ENCODE assay signal across 31 cellular contexts in the genomic region with DNA sequence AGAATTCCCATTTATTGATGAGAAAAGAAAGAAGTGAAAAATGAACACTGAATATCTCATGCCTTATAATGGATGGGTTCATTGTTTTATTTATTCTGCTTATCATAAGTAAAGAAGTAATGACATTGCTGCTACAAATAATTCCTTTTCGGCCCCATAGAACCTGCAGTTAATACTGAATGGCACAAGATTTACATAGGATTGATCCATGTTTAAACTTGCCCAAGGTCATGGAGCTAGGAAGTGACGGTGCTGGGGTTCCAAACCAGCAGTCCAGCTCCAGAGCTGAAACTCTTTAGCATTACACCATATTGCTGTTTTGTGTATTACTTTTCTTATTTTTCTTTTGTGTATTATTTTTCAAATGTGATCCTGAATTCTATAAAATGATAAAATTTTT. TPM values are rescaled to one million over a fixed set of nuclear protein-coding genes. Genes with fewer than 3 reads are reported as not detected.
"Had no signal": no experiment of that assay in that cellular context is flagged by ENCODE, and none has a peak within 500 bp of the region (broad histone marks: within the 10 kb centered on the region; RNA-seq: fewer than 3 reads in every experiment).

No MANE protein-coding gene starts in this region.

- H3K36me3 ChIP-seq: heart left ventricle, lower lobe of right lung, neutrophil, ovary, prostate gland, sigmoid colon, spleen, suprapubic skin, thoracic aorta, tibial artery, upper lobe of right lung had no signal

- H3K9me3 ChIP-seq: heart left ventricle, lower lobe of right lung, neutrophil, ovary, prostate gland, sigmoid colon, spleen, suprapubic skin, thoracic aorta, tibial artery, upper lobe of right lung had no signal

- FAIRE-seq: small intestine, urothelium cell line had no signal

- ATAC-seq: heart left ventricle; left ventricle myocardium superior; lower lobe of right lung; naive thymus-derived CD8-positive, alpha-beta T cell; right cardiac atrium; stimulated activated effector memory CD8-positive, alpha-beta T cell treated with anti-CD3 and anti-CD28 coated beads, Interleukin-12 subunit alpha, Interleukin-12 subunit beta, amount 100 ng/mL, for 72 hours; upper lobe of right lung had no signal

- DNase-seq: heart left ventricle; hypothalamus; immature natural killer cell; left ventricle myocardium superior; lower lobe of right lung; mammary epithelial cell; mesenchymal stem cell; naive thymus-derived CD8-positive, alpha-beta T cell; occipital lobe; ovary; posterior cingulate gyrus; retina; right cardiac atrium; sigmoid colon; small intestine; spleen; stimulated activated CD4-positive, alpha-beta T cell treated with anti-CD3 and anti-CD28 coated beads, Interleukin-4, amount 100 ng/mL, for 24 hours; stimulated activated naive CD4-positive, alpha-beta T cell; tibial artery; trophoblast cell; upper lobe of right lung had no signal

- H3K4me3 ChIP-seq: heart left ventricle, lower lobe of right lung, ovary, prostate gland, sigmoid colon, spleen, suprapubic skin, thoracic aorta, tibial artery, upper lobe of right lung had no signal

- H3K4me1 ChIP-seq: prostate gland, suprapubic skin, tibial artery, upper lobe of right lung had no signal

- H3K27ac ChIP-seq: heart left ventricle, lower lobe of right lung, neutrophil, ovary, prostate gland, sigmoid colon, spleen, suprapubic skin, thoracic aorta, tibial artery, upper lobe of right lung had no signal

- H3K27me3 ChIP-seq: heart left ventricle, ovary, sigmoid colon, spleen, suprapubic skin, tibial artery, upper lobe of right lung had no signal

RNA-seq across cellular contexts. Expression of a gene that starts 30.2 kb away (rescaled TPM):
- total RNA-seq: heart left ventricle; kidney epithelial cell; left ventricle myocardium superior; lower lobe of right lung; mucosa of gallbladder; naive thymus-derived CD8-positive, alpha-beta T cell; neural crest cell; occipital lobe; ovary; prostate gland; right cardiac atrium; sigmoid colon; spleen; subcutaneous adipose tissue; suprapubic skin; thoracic aorta; upper lobe of right lung had no signal
- polyA plus RNA-seq: heart left ventricle; immature natural killer cell; mammary epithelial cell; naive thymus-derived CD8-positive, alpha-beta T cell; ovary; right cardiac atrium; sigmoid colon; small intestine; spleen had no signal
